Comparison of ENCODE assay signal across 8 cellular contexts in the genomic region with DNA sequence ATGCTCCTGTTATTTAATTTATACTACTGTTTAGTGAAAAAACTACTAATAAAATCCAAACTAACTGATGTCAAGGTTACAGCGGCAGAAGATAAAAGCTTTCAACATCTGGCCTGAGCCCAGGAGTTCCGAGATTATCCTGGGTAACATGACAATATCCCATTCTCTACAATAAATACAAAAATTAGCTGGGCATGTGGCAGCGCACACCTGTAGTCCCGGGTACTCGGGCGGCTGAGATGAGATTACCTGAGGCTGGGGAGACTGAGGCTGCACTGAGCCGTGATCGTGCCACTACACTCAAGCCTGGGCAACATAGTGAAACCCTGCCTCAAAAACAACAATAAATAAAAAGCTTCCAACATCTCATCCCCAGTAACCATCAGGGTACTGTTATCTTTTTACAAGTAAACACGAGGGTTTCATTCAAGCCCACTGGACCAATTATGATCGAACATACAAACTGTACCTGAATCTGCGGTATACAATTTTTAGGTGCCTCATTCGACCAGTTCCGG. TPM values are rescaled to one million over a fixed set of nuclear protein-coding genes. Genes with fewer than 3 reads are reported as not detected.
DNase-seq lines count a peak whose midpoint lies in the region; ATAC-seq and TF ChIP-seq lines count a peak whose summit lies in the region.

No MANE protein-coding gene starts in this region.

- peak overlapping the region; percentile 100 for H3K9ac ChIP-seq in HUES6 (ENCODE audit: low read length)

- intact Hi-C loops in A673 (cut with micrococcal nuclease; ENCODE audit: unreplicated experiment): no loop called here

- no peak for TF ChIP-seq CTCF in A673 (conservative IDR thresholded peaks at IDR 0.05; ENCODE audit: low read depth, low read length)
- no peak for TF ChIP-seq CTCF in cardiac fibroblast (IDR thresholded peaks at IDR 0.05; ENCODE audit: low read depth, low read length)

- H3K4me3 ChIP-seq in A673 (ENCODE audit: low read depth, low read length, poor library complexity, severe bottlenecking) (peak overlapping the region; percentile 63), HUES6 (ENCODE audit: low read depth, low read length) (peak overlapping the region; percentile 95), cardiac fibroblast (replicated peaks in 1 of 2; ENCODE audit: low read depth in 2 of 2, low read length in 2 of 2) (peak overlapping the region; percentile 64 to 68), muscle layer of duodenum (ENCODE audit: low read depth in 1 of 2, low read length in 2 of 2) (peak overlapping the region; percentile 88 to 99)

- no peaks in the 10 kb centered on the region for H3K9me3 ChIP-seq in A673 (ENCODE audit: low read depth, low read length, poor library complexity, severe bottlenecking)
- no peaks in the 10 kb centered on the region for H3K9me3 ChIP-seq in HUES6 (ENCODE audit: control insufficient read depth, insufficient read depth, low read depth, low read length)
- H3K9me3 ChIP-seq in muscle layer of duodenum (ENCODE audit: control insufficient read depth in 1 of 2, low read length in 2 of 2): no peaks in the 10 kb centered on the region

- POLR2A ChIA-PET in A673 (lab: Charles Lee; ENCODE audit: low non-redundant PET): no interaction called here

- H3K36me3 ChIP-seq in A673 (ENCODE audit: insufficient read depth, low read length, poor library complexity, severe bottlenecking) (peaks cover 58% of the 10 kb centered on the region), HUES6 (ENCODE audit: control insufficient read depth, insufficient read depth, low read length) (peaks cover 60% of the 10 kb centered on the region), muscle layer of duodenum (ENCODE audit: control insufficient read depth in 1 of 2, insufficient read depth in 2 of 2, low read length in 2 of 2) (peaks cover 41 to 52% of the 10 kb centered on the region in 2 donors)

- ATAC-seq in HG03457 (IDR thresholded peaks at IDR 0.05; ENCODE audit: unreplicated experiment) (no peak), HG03565 (IDR thresholded peaks at IDR 0.05; ENCODE audit: unreplicated experiment) (no peak)

- peak overlapping the region; percentile 86 for H3K27ac ChIP-seq in A673 (ENCODE audit: low read depth, low read length, poor library complexity, severe bottlenecking)
- peak overlapping the region; percentile 97 for H3K27ac ChIP-seq in HUES6 (ENCODE audit: low read depth, low read length)
- H3K27ac ChIP-seq in muscle layer of duodenum (ENCODE audit: low read length): peak overlapping the region; percentile 98

- H3K27me3 ChIP-seq in A673 (replicated peaks; ENCODE audit: insufficient read depth, low read depth, low read length, poor library complexity): no peaks in the 10 kb centered on the region
- no peaks in the 10 kb centered on the region for H3K27me3 ChIP-seq in HUES6 (ENCODE audit: control insufficient read depth, insufficient read depth, low read length)
- no peaks in the 10 kb centered on the region for H3K27me3 ChIP-seq in muscle layer of duodenum (ENCODE audit: low read depth, low read length)

- no TSS peak for BruUV-seq in A673 (replicated peaks; lab: Mats Ljungman, UMichigan)

- DNase-seq in A673 (ENCODE audit: low spot score): no peak
- no peak for DNase-seq in cardiac fibroblast (ENCODE audit: low read depth in 2 of 2)
- DNase-seq in NCI-H345 treated with DMSO at 0.1 percent for 48 hours (lab: John Stamatoyannopoulos, UW; ENCODE audit: unreplicated experiment): no peak
- no peak for DNase-seq in LoVo (ENCODE audit: low spot score)

- CTCF ChIA-PET in A673 (lab: Charles Lee): no interaction called here

- peaks cover 24% of the 10 kb centered on the region for H3K4me1 ChIP-seq in A673 (ENCODE audit: insufficient read depth, low read length, poor library complexity, severe bottlenecking)
- peaks cover 13% of the 10 kb centered on the region; the same call in 1 of the 2 replicates for H3K4me1 ChIP-seq in HUES6 (ENCODE audit: control insufficient read depth, insufficient read depth, low read length)
- peaks cover 8 to 19% of the 10 kb centered on the region in 2 donors for H3K4me1 ChIP-seq in muscle layer of duodenum (ENCODE audit: control insufficient read depth in 1 of 2, insufficient read depth in 2 of 2, low read length in 2 of 2)

RNA-seq across cellular contexts. Expression of a gene that starts 1.3 kb away (rescaled TPM):
- total RNA-seq in A673 (2021): 1,502 and 1,533 TPM in 2 replicates

RNA-seq across cellular contexts. Expression of a gene that starts 7.4 kb away (rescaled TPM):
- 7.1 and 8.9 TPM in 2 replicates for total RNA-seq in A673 (2021)

RNA-seq across cellular contexts. Expression of a gene that starts 35.6 kb away (rescaled TPM):
- total RNA-seq in A673 (2021): 114 TPM in 2 replicates
